Comparison of ENCODE assay signal across 8 cellular contexts in genomic region chr19:1876494-1877279, GRCh38. TPM values are rescaled to one million over a fixed set of nuclear protein-coding genes. Genes with fewer than 3 reads are reported as not detected.
DNase-seq lines count a peak whose midpoint lies in the region; ATAC-seq and TF ChIP-seq lines count a peak whose summit lies in the region.
"Not testable (repeated sequence)": the region's sequence is repeated elsewhere in the genome, so short reads cannot be mapped to it uniquely, and the experiment has no call there.

No MANE protein-coding gene starts in this region.

- peak overlapping the region; percentile 91 for H3K4me3 Mint-ChIP-seq in CD4-positive, alpha-beta T cell
- peak overlapping the region; percentile 98 for H3K4me3 Mint-ChIP-seq in GM23338
- peak overlapping the region; percentile 99 for H3K4me3 Mint-ChIP-seq in activated CD4-positive, alpha-beta memory T cell treated with anti-CD3 and anti-CD28 coated beads for 36 hours
- H3K4me3 Mint-ChIP-seq in chondrocyte (ENCODE audit: unreplicated experiment) = peak overlapping the region; percentile 96
- peak overlapping the region; percentile 89 to 100 (median 98) for H3K4me3 Mint-ChIP-seq in naive thymus-derived CD4-positive, alpha-beta T cell
- H3K4me3 Mint-ChIP-seq in stimulated activated naive CD8-positive, alpha-beta T cell treated with anti-CD3 and anti-CD28 coated beads, Interleukin-15, Interleukin-2, amounts not matched to agents 100 ng/mL and 50 ng/mL, for 24 hours = peak overlapping the region; percentile 99

- H2AFZ ChIP-seq in GM23338 = peak overlapping the region; percentile 59; the same call in 1 of the 2 replicates
- H2AFZ ChIP-seq in Karpas-422 (ENCODE audit: low read length) = not testable (repeated sequence)

- CTCF ChIA-PET in CD4-positive, alpha-beta T cell (lab: Charles Lee) = interaction anchor here (1.6 to 2.7 kb wide), 3 partner anchors 12 to 27 kb away, joined by 4 to 23 read pairs (median 5); no protein-coding TSS in a partner anchor
- CTCF ChIA-PET in activated CD4-positive, alpha-beta memory T cell treated with anti-CD3 and anti-CD28 coated beads for 36 hours (lab: Charles Lee) = interaction anchor here (0.6 to 3.4 kb wide), 9 partner anchors 8 to 53 kb away, joined by 3 to 18 read pairs (median 5); partner anchors contain the start of gene ABHD17A
- CTCF ChIA-PET in naive thymus-derived CD4-positive, alpha-beta T cell (lab: Charles Lee) = interaction anchor here (0.8 to 1.0 kb wide), 2 partner anchors 18 to 52 kb away, joined by 3 to 4 read pairs; no protein-coding TSS in a partner anchor

- peaks cover 31% of the 10 kb centered on the region for H3K36me3 Mint-ChIP-seq in CD4-positive, alpha-beta T cell (ENCODE audit: low read depth)
- H3K36me3 Mint-ChIP-seq in GM23338 (ENCODE audit: low read depth); chondrocyte (ENCODE audit: low read depth); naive thymus-derived CD4-positive, alpha-beta T cell: not testable (repeated sequence)
- peaks cover 21% of the 10 kb centered on the region for H3K36me3 Mint-ChIP-seq in activated CD4-positive, alpha-beta memory T cell treated with anti-CD3 and anti-CD28 coated beads for 36 hours
- peaks cover 19% of the 10 kb centered on the region for H3K36me3 Mint-ChIP-seq in stimulated activated naive CD8-positive, alpha-beta T cell treated with anti-CD3 and anti-CD28 coated beads, Interleukin-15, Interleukin-2, amounts not matched to agents 100 ng/mL and 50 ng/mL, for 24 hours (ENCODE audit: low read depth)

- ATAC-seq in CD4-positive, alpha-beta T cell (ENCODE audit: poor library complexity) = peak; percentile 5
- ATAC-seq in GM23338 = peak; percentile 60
- ATAC-seq in left ventricle myocardium superior = peak; percentile 9
- ATAC-seq in naive thymus-derived CD4-positive, alpha-beta T cell = peak; percentile 11

- H3K9me3 ChIP-seq in CD4-positive, alpha-beta T cell (ENCODE audit: control insufficient read depth, low read length); Karpas-422 (ENCODE audit: low read length); naive thymus-derived CD4-positive, alpha-beta T cell (ENCODE audit: control insufficient read depth in 2 of 3, low read length in 3 of 3): not testable (repeated sequence)

- peak overlapping the region; percentile 94 for H3K9ac ChIP-seq in Karpas-422 (ENCODE audit: low read length)

- peak overlapping the region; percentile 99 for H3K4me2 ChIP-seq in GM23338
- peak overlapping the region; percentile 89 for H3K4me2 ChIP-seq in Karpas-422 (ENCODE audit: low read depth, low read length, poor library complexity, severe bottlenecking)

- DNase-seq in CD4-positive, alpha-beta T cell = peak in 1 of 10 experiments; percentile 22
- not testable (repeated sequence) for DNase-seq in GM23338 (ENCODE audit: low spot score); activated CD4-positive, alpha-beta memory T cell treated with anti-CD3 and anti-CD28 coated beads for 36 hours; naive thymus-derived CD4-positive, alpha-beta T cell
- DNase-seq in Karpas-422 = peak; percentile 27
- DNase-seq in chondrocyte (ENCODE audit: low spot score) = peak; percentile 72
- DNase-seq in left ventricle myocardium superior = peak; percentile 41

- not testable (repeated sequence) for H3K9me3 Mint-ChIP-seq in CD4-positive, alpha-beta T cell; GM23338; activated CD4-positive, alpha-beta memory T cell treated with anti-CD3 and anti-CD28 coated beads for 36 hours; chondrocyte (ENCODE audit: low read depth); naive thymus-derived CD4-positive, alpha-beta T cell; stimulated activated naive CD8-positive, alpha-beta T cell treated with anti-CD3 and anti-CD28 coated beads, Interleukin-15, Interleukin-2, amounts not matched to agents 100 ng/mL and 50 ng/mL, for 24 hours

- H3K27ac ChIP-seq in CD4-positive, alpha-beta T cell (ENCODE audit: low read depth, low read length) = peak overlapping the region; percentile 93
- H3K27ac ChIP-seq in GM23338 (ENCODE audit: low read depth); Karpas-422 (ENCODE audit: low read length): not testable (repeated sequence)
- peak overlapping the region; percentile 98 for H3K27ac ChIP-seq in naive thymus-derived CD4-positive, alpha-beta T cell (ENCODE audit: low read depth, low read length)

- peaks cover 20% of the 10 kb centered on the region for H3K4me1 Mint-ChIP-seq in CD4-positive, alpha-beta T cell (ENCODE audit: low read depth)
- H3K4me1 Mint-ChIP-seq in GM23338 (peaks cover 16% of the 10 kb centered on the region), chondrocyte (ENCODE audit: low read depth) (peaks cover 21% of the 10 kb centered on the region)
- peaks cover 17% of the 10 kb centered on the region for H3K4me1 Mint-ChIP-seq in activated CD4-positive, alpha-beta memory T cell treated with anti-CD3 and anti-CD28 coated beads for 36 hours (ENCODE audit: low read depth)
- peaks cover 11 to 39% (median 21%) of the 10 kb centered on the region in 7 donors for H3K4me1 Mint-ChIP-seq in naive thymus-derived CD4-positive, alpha-beta T cell
- H3K4me1 Mint-ChIP-seq in stimulated activated naive CD8-positive, alpha-beta T cell treated with anti-CD3 and anti-CD28 coated beads, Interleukin-15, Interleukin-2, amounts not matched to agents 100 ng/mL and 50 ng/mL, for 24 hours (ENCODE audit: low read depth) = peaks cover 32% of the 10 kb centered on the region

- POLR2A ChIA-PET in CD4-positive, alpha-beta T cell (lab: Charles Lee) = interaction anchor here (0.7 to 3.4 kb wide), 13 partner anchors 8 to 175 kb away, joined by 3 to 41 read pairs (median 6); partner anchors contain the start of gene ABHD17A
- POLR2A ChIA-PET in activated CD4-positive, alpha-beta memory T cell treated with anti-CD3 and anti-CD28 coated beads for 36 hours (lab: Charles Lee) = interaction anchor here (0.8 to 3.0 kb wide), 6 partner anchors 8 to 66 kb away, joined by 3 to 19 read pairs (median 4); partner anchors contain the start of genes ABHD17A, ADAT3 and SCAMP4
- POLR2A ChIA-PET in naive thymus-derived CD4-positive, alpha-beta T cell (lab: Charles Lee) = interaction anchor here (0.7 to 3.2 kb wide), 12 partner anchors 8 to 135 kb away, joined by 3 to 40 read pairs (median 4); partner anchors contain the start of genes ABHD17A, ADAT3 and SCAMP4

- H3F3A ChIP-seq in GM23338 (replicated peaks; ENCODE audit: low read depth) = not testable (repeated sequence)

- H3K36me3 ChIP-seq in GM23338 (ENCODE audit: insufficient read depth); Karpas-422 (ENCODE audit: insufficient read depth, low read length): not testable (repeated sequence)
- peaks cover 0 to 36% (median 0%) of the 10 kb centered on the region in 3 experiments for H3K36me3 ChIP-seq in naive thymus-derived CD4-positive, alpha-beta T cell (ENCODE audit: control insufficient read depth in 2 of 3, insufficient read depth in 3 of 3, low read length in 3 of 3)

- intact Hi-C loops in CD4-positive, alpha-beta T cell (cut with DNase I, micrococcal nuclease) = loop anchor here in 1 of 2 experiments (1.0 kb wide), 1 partner anchor 9 kb away; the partner anchor contains the start of gene ABHD17A
- intact Hi-C loops in activated CD4-positive, alpha-beta memory T cell treated with anti-CD3 and anti-CD28 coated beads for 36 hours (cut with micrococcal nuclease) = loop anchor here (1.0 kb wide), 2 partner anchors 8 to 12 kb away; no protein-coding TSS in a partner anchor
- intact Hi-C loops in left ventricle myocardium superior (cut with micrococcal nuclease) = not testable (repeated sequence)
- intact Hi-C loops in naive thymus-derived CD4-positive, alpha-beta T cell (cut with micrococcal nuclease) = loop anchor here (1.0 kb wide), 5 partner anchors 8 to 29 kb away; partner anchors contain the start of genes ADAT3 (in 2 of the 2), SCAMP4 (in 2 of the 2) and ABHD17A (in 1 of the 2)

- not testable (repeated sequence) for H3K27me3 Mint-ChIP-seq in CD4-positive, alpha-beta T cell; GM23338 (ENCODE audit: insufficient read depth, low read depth, poor library complexity); activated CD4-positive, alpha-beta memory T cell treated with anti-CD3 and anti-CD28 coated beads for 36 hours; chondrocyte (ENCODE audit: low read depth); naive thymus-derived CD4-positive, alpha-beta T cell; stimulated activated naive CD8-positive, alpha-beta T cell treated with anti-CD3 and anti-CD28 coated beads, Interleukin-15, Interleukin-2, amounts not matched to agents 100 ng/mL and 50 ng/mL, for 24 hours

- not testable (repeated sequence) for H4K20me1 ChIP-seq in GM23338 (replicated peaks; ENCODE audit: insufficient read depth)
- peaks cover 31% of the 10 kb centered on the region; the same call in 1 of the 2 replicates for H4K20me1 ChIP-seq in Karpas-422 (ENCODE audit: insufficient read depth, low read depth, low read length)

- peaks cover 16% of the 10 kb centered on the region for H3K4me1 ChIP-seq in GM23338 (ENCODE audit: insufficient read depth)
- H3K4me1 ChIP-seq in Karpas-422 (ENCODE audit: low read length) = peaks cover 18% of the 10 kb centered on the region
- H3K4me1 ChIP-seq in naive thymus-derived CD4-positive, alpha-beta T cell (ENCODE audit: control insufficient read depth in 2 of 2, insufficient read depth in 2 of 2, low read length in 2 of 2) = peaks cover 30 to 35% of the 10 kb centered on the region in 2 donors

- H3K4me3 ChIP-seq in GM23338 (peak overlapping the region; percentile 93), Karpas-422 (ENCODE audit: low read length) (peak overlapping the region; percentile 93; the same call in 1 of the 2 replicates)
- peak overlapping the region; percentile 83 for H3K4me3 ChIP-seq in naive thymus-derived CD4-positive, alpha-beta T cell (ENCODE audit: low read length)

- H3K79me2 ChIP-seq in GM23338 (replicated peaks; ENCODE audit: insufficient read depth) (peaks cover 31% of the 10 kb centered on the region), Karpas-422 (ENCODE audit: low read length) (peaks cover 48% of the 10 kb centered on the region)

- H3K27ac Mint-ChIP-seq in CD4-positive, alpha-beta T cell = peak overlapping the region; percentile 91
- H3K27ac Mint-ChIP-seq in GM23338 (0 out of 2 replicates have a peak overlapping the region, but pooled peaks have one; percentile 48), chondrocyte (ENCODE audit: unreplicated experiment) (peak overlapping the region; percentile 99)
- peak overlapping the region; percentile 87 for H3K27ac Mint-ChIP-seq in activated CD4-positive, alpha-beta memory T cell treated with anti-CD3 and anti-CD28 coated beads for 36 hours
- H3K27ac Mint-ChIP-seq in naive thymus-derived CD4-positive, alpha-beta T cell = peak overlapping the region; percentile 92 to 98 (median 95)
- peak overlapping the region; percentile 89 for H3K27ac Mint-ChIP-seq in stimulated activated naive CD8-positive, alpha-beta T cell treated with anti-CD3 and anti-CD28 coated beads, Interleukin-15, Interleukin-2, amounts not matched to agents 100 ng/mL and 50 ng/mL, for 24 hours

- H3K27me3 ChIP-seq in CD4-positive, alpha-beta T cell (ENCODE audit: control insufficient read depth, insufficient read depth, low read length); GM23338 (ENCODE audit: insufficient read depth); Karpas-422 (ENCODE audit: low read length); naive thymus-derived CD4-positive, alpha-beta T cell (ENCODE audit: control insufficient read depth in 2 of 2, insufficient read depth in 2 of 2, low read length in 2 of 2): not testable (repeated sequence)

- H3K9me2 ChIP-seq in GM23338 (ENCODE audit: insufficient read depth); Karpas-422 (replicated peaks; ENCODE audit: insufficient read depth, low read length): not testable (repeated sequence)

- TF ChIP-seq CTCF in CD4-positive, alpha-beta T cell (IDR thresholded peaks at IDR 0.05) = not testable (repeated sequence)
- peak; percentile 25 to 46; a peak in 3 of 4 replicates for TF ChIP-seq CTCF in GM23338 (conservative IDR thresholded peaks at IDR 0.05; ENCODE audit: low read depth in 2 of 2)
- peak; percentile 7 for TF ChIP-seq CTCF in chondrocyte (IDR thresholded peaks at IDR 0.05)

RNA-seq across cellular contexts. Expression of gene ABHD17A, which starts 8.6 kb away (rescaled TPM):
- 100 to 1,000 TPM; 156 to 172 TPM for total RNA-seq in CD4-positive, alpha-beta T cell
- total RNA-seq in GM23338 (2014; rRNA removed; shearing (Covaris generic)) = 68.8 and 99.9 TPM in 2 replicates
- polyA plus RNA-seq in GM23338 (2016; fragmentation: Nextera tagmentation; extraction: Ambion mirVana) = 34.2 and 37.1 TPM in 2 replicates
- total RNA-seq in Karpas-422 (2014; rRNA removed; shearing (Covaris generic); ENCODE audit: low replicate concordance) = 52.5 and 110 TPM in 2 replicates
- total RNA-seq in activated CD4-positive, alpha-beta memory T cell treated with anti-CD3 and anti-CD28 coated beads for 36 hours = 100 to 1,000 TPM; 108 to 110 TPM
- total RNA-seq in chondrocyte (54.6 to 60.2 TPM (median 54.6 TPM) in 3 replicates), left ventricle myocardium superior (64.4 TPM)
- total RNA-seq in naive thymus-derived CD4-positive, alpha-beta T cell = 100 to 1,000 TPM in 4 of 5 experiments, 10 to 100 TPM in 1; 92.9 to 175 (median 127) TPM
- 100 to 1,000 TPM; 135 to 140 TPM for polyA plus RNA-seq in naive thymus-derived CD4-positive, alpha-beta T cell

RNA-seq across cellular contexts. Expression of gene KLF16, which starts 13.3 kb away (rescaled TPM):
- total RNA-seq in CD4-positive, alpha-beta T cell = 10 to 100 TPM; 83.8 to 89.2 TPM
- total RNA-seq in GM23338 (2014; rRNA removed; shearing (Covaris generic)) = 20.2 and 22.0 TPM in 2 replicates
- polyA plus RNA-seq in GM23338 (2016; fragmentation: Nextera tagmentation; extraction: Ambion mirVana) = 8.9 and 12.3 TPM in 2 replicates
- 12.8 and 13.2 TPM in 2 replicates for total RNA-seq in Karpas-422 (2014; rRNA removed; shearing (Covaris generic); ENCODE audit: low replicate concordance)
- 10 to 100 TPM; 23.3 to 24.2 TPM for total RNA-seq in activated CD4-positive, alpha-beta memory T cell treated with anti-CD3 and anti-CD28 coated beads for 36 hours
- total RNA-seq in chondrocyte (25.0 to 38.9 TPM (median 38.9 TPM) in 3 replicates), left ventricle myocardium superior (9.8 TPM)
- 10 to 100 TPM; 20.5 to 65.2 (median 21.1) TPM for total RNA-seq in naive thymus-derived CD4-positive, alpha-beta T cell
- polyA plus RNA-seq in naive thymus-derived CD4-positive, alpha-beta T cell = under 1 TPM; 0.41 to 0.47 TPM

RNA-seq across cellular contexts. Expression of gene REXO1, which starts 28.4 kb away (rescaled TPM):
- total RNA-seq in CD4-positive, alpha-beta T cell = 100 to 1,000 TPM; 106 to 114 TPM
- 28.4 and 90.1 TPM in 2 replicates for total RNA-seq in GM23338 (2014; rRNA removed; shearing (Covaris generic))
- polyA plus RNA-seq in GM23338 (2016; fragmentation: Nextera tagmentation; extraction: Ambion mirVana) = 20.2 and 23.5 TPM in 2 replicates
- 15.7 and 16.3 TPM in 2 replicates for total RNA-seq in Karpas-422 (2014; rRNA removed; shearing (Covaris generic); ENCODE audit: low replicate concordance)
- total RNA-seq in activated CD4-positive, alpha-beta memory T cell treated with anti-CD3 and anti-CD28 coated beads for 36 hours = 10 to 100 TPM; 41.9 to 45.3 TPM
- 22.2 to 24.9 TPM (median 24.9 TPM) in 3 replicates for total RNA-seq in chondrocyte
- total RNA-seq in left ventricle myocardium superior = 16.0 TPM
- total RNA-seq in naive thymus-derived CD4-positive, alpha-beta T cell = 10 to 100 TPM; 52.7 to 92.6 (median 73.1) TPM
- polyA plus RNA-seq in naive thymus-derived CD4-positive, alpha-beta T cell = 1 to 10 TPM; 5.4 to 9.6 TPM

RNA-seq across cellular contexts. Expression of gene ADAT3, which starts 28.5 kb away (rescaled TPM):
- total RNA-seq in CD4-positive, alpha-beta T cell = 1 to 10 TPM; 7.9 to 8.2 TPM
- 10.6 and 12.4 TPM in 2 replicates for total RNA-seq in GM23338 (2014; rRNA removed; shearing (Covaris generic))
- 7.8 and 7.9 TPM in 2 replicates for polyA plus RNA-seq in GM23338 (2016; fragmentation: Nextera tagmentation; extraction: Ambion mirVana)
- 1.2 and 5.2 TPM in 2 replicates for total RNA-seq in Karpas-422 (2014; rRNA removed; shearing (Covaris generic); ENCODE audit: low replicate concordance)
- total RNA-seq in activated CD4-positive, alpha-beta memory T cell treated with anti-CD3 and anti-CD28 coated beads for 36 hours = 1 to 10 TPM; 5.7 to 5.8 TPM
- 3.2 to 4.3 TPM (median 3.6 TPM) in 3 replicates for total RNA-seq in chondrocyte
- 2.0 TPM for total RNA-seq in left ventricle myocardium superior
- total RNA-seq in naive thymus-derived CD4-positive, alpha-beta T cell = 10 to 100 TPM in 2 of 5 experiments, 1 to 10 TPM in 3; 3.5 to 13.5 (median 6.1) TPM
- polyA plus RNA-seq in naive thymus-derived CD4-positive, alpha-beta T cell = 1 to 10 TPM; 2.2 to 5.9 TPM

RNA-seq across cellular contexts. Expression of gene SCAMP4, which starts 28.5 kb away (rescaled TPM):
- 10 to 100 TPM; 12.7 to 15.4 TPM for total RNA-seq in CD4-positive, alpha-beta T cell
- total RNA-seq in GM23338 (2014; rRNA removed; shearing (Covaris generic)) = 87.0 and 106 TPM in 2 replicates
- polyA plus RNA-seq in GM23338 (2016; fragmentation: Nextera tagmentation; extraction: Ambion mirVana) = 35.5 and 39.4 TPM in 2 replicates
- 18.4 and 23.8 TPM in 2 replicates for total RNA-seq in Karpas-422 (2014; rRNA removed; shearing (Covaris generic); ENCODE audit: low replicate concordance)
- total RNA-seq in activated CD4-positive, alpha-beta memory T cell treated with anti-CD3 and anti-CD28 coated beads for 36 hours = 10 to 100 TPM; 24.2 to 28.4 TPM
- total RNA-seq in chondrocyte = 51.6 to 57.5 TPM (median 57.4 TPM) in 3 replicates
- total RNA-seq in left ventricle myocardium superior = 16.4 TPM
- total RNA-seq in naive thymus-derived CD4-positive, alpha-beta T cell = 10 to 100 TPM; 17.6 to 35.5 (median 23.0) TPM
- polyA plus RNA-seq in naive thymus-derived CD4-positive, alpha-beta T cell = 10 to 100 TPM; 11.8 to 12.8 TPM

Comparison
In these comparisons a context has a peak if more than half of its experiments do, and no peak if none do; other contexts are left out.
1. ATAC-seq: peak in every context shown above with its lines; median percentile 60 in GM23338; 11 in naive thymus-derived CD4-positive, alpha-beta T cell; 9 in left ventricle myocardium superior; 5 in CD4-positive, alpha-beta T cell.
2. H3K27ac Mint-ChIP-seq: peak in every context shown above with its lines; median percentile 99 in chondrocyte; 95 in naive thymus-derived CD4-positive, alpha-beta T cell; 91 in CD4-positive, alpha-beta T cell; 89 in stimulated activated naive CD8-positive, alpha-beta T cell treated with anti-CD3 and anti-CD28 coated beads, Interleukin-15, Interleukin-2, amounts not matched to agents 100 ng/mL and 50 ng/mL, for 24 hours; 87 in activated CD4-positive, alpha-beta memory T cell treated with anti-CD3 and anti-CD28 coated beads for 36 hours; 48 in GM23338.